ENCODE assay signal across 9 cellular contexts in the genomic region with DNA sequence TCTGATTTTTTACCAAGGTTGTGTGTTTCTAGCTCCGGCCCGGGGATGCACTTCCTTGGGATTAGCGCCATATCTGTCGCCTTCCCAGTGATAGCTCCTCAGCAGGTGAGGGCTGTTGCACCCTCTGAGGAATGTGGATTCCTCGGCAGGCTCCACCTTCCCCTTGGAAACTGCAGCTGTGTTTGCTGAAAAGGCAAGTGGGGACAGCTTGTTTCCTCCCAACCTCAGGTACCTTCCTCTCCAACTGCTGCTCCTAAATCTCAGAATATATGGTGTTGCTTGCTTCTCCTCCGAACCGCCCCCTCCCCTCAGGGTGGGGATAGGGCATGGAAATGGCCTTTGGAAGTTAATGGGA. TPM values are rescaled to one million over a fixed set of nuclear protein-coding genes. Genes with fewer than 3 reads are reported as not detected.
A peak's percentile ranks its signal among the peaks of the same experiment; 100 is the strongest.
DNase-seq lines count a peak whose midpoint lies in the region; ATAC-seq and TF ChIP-seq lines count a peak whose summit lies in the region.
"Had no signal": no experiment of that assay in that cellular context is flagged by ENCODE, and none has a peak within 500 bp of the region (broad histone marks: within the 10 kb centered on the region; RNA-seq: fewer than 3 reads in every experiment).

No MANE protein-coding gene starts in this region.

- peak overlapping the region; percentile 71 for H3K27ac Mint-ChIP-seq in progenitor cell of endocrine pancreas

- H3K27me3 Mint-ChIP-seq in progenitor cell of endocrine pancreas = peaks cover 22% of the 10 kb centered on the region

- peak overlapping the region; percentile 97 for H3K4me3 ChIP-seq in GM12864 (ENCODE audit: low read depth, low read length)
- H3K4me3 ChIP-seq in Peyer's patch = peak overlapping the region in 3 of 4 donors; percentile 64 to 88 (median 77)
- H3K4me3 ChIP-seq in fibroblast of mammary gland (ENCODE audit: control insufficient read depth, low read depth, low read length) = peak overlapping the region; percentile 61

- no peak for DNase-seq in GM12864 (ENCODE audit: low read depth)
- DNase-seq in Peyer's patch = peak in 2 of 3 donors; percentile 56 to 62
- DNase-seq in fibroblast of mammary gland (ENCODE audit: low read depth) = no peak
- no peak for DNase-seq in progenitor cell of endocrine pancreas (ENCODE audit: low spot score, unreplicated experiment)
- DNase-seq in NCI-H446 (lab: John Stamatoyannopoulos, UW) = no peak
- no peak for DNase-seq in effector CD4-positive, alpha-beta T cell
- DNase-seq: NCI-H187 treated with DMSO at 0.1 percent for 48 hours had no signal

- peak; percentile 10 to 37 for TF ChIP-seq POLR2A in Peyer's patch (IDR thresholded peaks at IDR 0.05)

- no peaks in the 10 kb centered on the region for H3K27me3 ChIP-seq in Peyer's patch

- H3K36me3 Mint-ChIP-seq in progenitor cell of endocrine pancreas (ENCODE audit: insufficient read depth) = no peaks in the 10 kb centered on the region

- peaks cover 14% of the 10 kb centered on the region for H3K4me1 Mint-ChIP-seq in progenitor cell of endocrine pancreas (ENCODE audit: low read depth)

- H3K9me3 ChIP-seq in Peyer's patch = no peaks in the 10 kb centered on the region

- H3K27ac ChIP-seq in Peyer's patch = peak overlapping the region in 3 of 4 donors; percentile 72 to 90 (median 90)

- peak overlapping the region; percentile 90 for H3K4me3 Mint-ChIP-seq in progenitor cell of endocrine pancreas (ENCODE audit: low read depth)

- TF ChIP-seq CTCF in GM12864 (IDR thresholded peaks at IDR 0.05; ENCODE audit: low read depth, low read length, missing control alignments) (no peak), Peyer's patch (IDR thresholded peaks at IDR 0.05) (no peak), fibroblast of mammary gland (conservative IDR thresholded peaks at IDR 0.05; ENCODE audit: control insufficient read depth, insufficient read depth, low read depth, low read length) (no peak), progenitor cell of endocrine pancreas (IDR thresholded peaks at IDR 0.05; ENCODE audit: unreplicated experiment) (no peak)

- ATAC-seq in HG02798 (IDR thresholded peaks at IDR 0.05; ENCODE audit: poor library complexity, unreplicated experiment) (no peak), HG03460 (IDR thresholded peaks at IDR 0.05; ENCODE audit: unreplicated experiment) (no peak)

- H3K9me3 Mint-ChIP-seq in progenitor cell of endocrine pancreas (ENCODE audit: low read depth) = no peaks in the 10 kb centered on the region

- no peaks in the 10 kb centered on the region for H3K36me3 ChIP-seq in Peyer's patch

- peaks cover 0 to 19% (median 0%) of the 10 kb centered on the region in 4 donors for H3K4me1 ChIP-seq in Peyer's patch

RNA-seq across cellular contexts. Expression of gene SLC1A1, which starts 1.3 kb away (rescaled TPM):
- total RNA-seq in Peyer's patch (100 to 1,000 TPM in 2 of 4 donors, 10 to 100 TPM in 1, 1 to 10 TPM in 1; 5.0 to 357 (median 145) TPM), progenitor cell of endocrine pancreas (3.8 and 5.6 TPM in 2 replicates)

Comparison
In these comparisons a context has a peak if more than half of its experiments do, and no peak if none do; other contexts are left out.
1. DNase-seq: peak in Peyer's patch (2 of 3); none in GM12864 (single experiment), fibroblast of mammary gland (single experiment), progenitor cell of endocrine pancreas (single experiment), NCI-H446 (0 of 2) and effector CD4-positive, alpha-beta T cell (single experiment).
2. Peak in every context shown above with its lines, with median percentiles within 50 percentile points of each other: H3K4me3 ChIP-seq.